18 cellular contexts compared by ENCODE assay signal in the genomic region with DNA sequence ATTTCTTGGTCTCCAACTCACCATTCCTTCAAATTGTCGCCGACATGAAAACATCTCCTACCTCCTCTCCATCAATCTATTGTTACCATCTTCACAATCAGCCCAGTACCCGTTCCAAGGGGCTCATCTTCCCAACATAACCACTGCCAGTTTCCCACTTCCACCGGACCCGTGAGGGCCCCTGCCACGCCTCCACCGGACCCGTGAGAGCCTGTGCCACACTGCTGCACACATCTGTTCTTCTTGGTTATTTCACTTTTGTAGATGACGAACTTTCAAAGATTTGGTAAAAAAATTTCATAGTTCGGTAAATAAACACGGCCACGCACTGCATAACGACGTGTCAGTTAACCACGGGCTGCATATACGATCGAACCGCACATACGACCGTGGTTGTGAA.
"Had no signal": no experiment of that assay in that cellular context is flagged by ENCODE, and none has a peak within 500 bp of the region (broad histone marks: within the 10 kb centered on the region; RNA-seq: fewer than 3 reads in every experiment).

No MANE protein-coding gene starts in this region.

- H3K36me3 ChIP-seq: neutrophil, thoracic aorta, uterus had no signal

- H3K4me3 Mint-ChIP-seq: natural killer cell treated with Interleukin-12 subunit alpha and Interleukin-12 subunit beta and Interleukin-15 and Interleukin-18, amount 100 ng/mL, for 72 hours had no signal

- H3K4me1 ChIP-seq: heart left ventricle, upper lobe of left lung, uterus had no signal

- H3K9me3 ChIP-seq: heart left ventricle, neutrophil, stomach, thoracic aorta, upper lobe of left lung, uterus had no signal

- H3K27ac ChIP-seq: heart left ventricle, neutrophil, stomach, thoracic aorta, upper lobe of left lung, uterus had no signal

- H3K4me3 ChIP-seq: heart left ventricle, lung, stomach, thoracic aorta, upper lobe of left lung, uterus had no signal

- ATAC-seq: esophagus mucosa; heart left ventricle; left ventricle myocardium superior; natural killer cell treated with Interleukin-12 subunit alpha and Interleukin-12 subunit beta and Interleukin-15 and Interleukin-18, amount 100 ng/mL, for 72 hours had no signal

- H3K27ac Mint-ChIP-seq: natural killer cell treated with Interleukin-12 subunit alpha and Interleukin-12 subunit beta and Interleukin-15 and Interleukin-18, amount 100 ng/mL, for 72 hours had no signal

- DNase-seq: effector memory CD4-positive, alpha-beta T cell; heart left ventricle; hippocampal formation; left ventricle myocardium superior; mesenchymal stem cell; midbrain; posterior cingulate gyrus; stimulated activated CD4-positive, alpha-beta T cell treated with anti-CD3 and anti-CD28 coated beads, Interleukin-12 subunit alpha, Interleukin-12 subunit beta, amount 100 ng/mL, for 4 hours; stimulated activated naive CD4-positive, alpha-beta T cell; stomach; substantia nigra; upper lobe of left lung; uterus had no signal

- H3K9me3 Mint-ChIP-seq: natural killer cell treated with Interleukin-12 subunit alpha and Interleukin-12 subunit beta and Interleukin-15 and Interleukin-18, amount 100 ng/mL, for 72 hours had no signal

- H3K27me3 ChIP-seq: neutrophil, stomach, upper lobe of left lung, uterus had no signal

- H3K36me3 Mint-ChIP-seq: natural killer cell treated with Interleukin-12 subunit alpha and Interleukin-12 subunit beta and Interleukin-15 and Interleukin-18, amount 100 ng/mL, for 72 hours had no signal

- H3K27me3 Mint-ChIP-seq: natural killer cell treated with Interleukin-12 subunit alpha and Interleukin-12 subunit beta and Interleukin-15 and Interleukin-18, amount 100 ng/mL, for 72 hours had no signal
